ENCODE assay signal across 1 cellular context in the genomic region with DNA sequence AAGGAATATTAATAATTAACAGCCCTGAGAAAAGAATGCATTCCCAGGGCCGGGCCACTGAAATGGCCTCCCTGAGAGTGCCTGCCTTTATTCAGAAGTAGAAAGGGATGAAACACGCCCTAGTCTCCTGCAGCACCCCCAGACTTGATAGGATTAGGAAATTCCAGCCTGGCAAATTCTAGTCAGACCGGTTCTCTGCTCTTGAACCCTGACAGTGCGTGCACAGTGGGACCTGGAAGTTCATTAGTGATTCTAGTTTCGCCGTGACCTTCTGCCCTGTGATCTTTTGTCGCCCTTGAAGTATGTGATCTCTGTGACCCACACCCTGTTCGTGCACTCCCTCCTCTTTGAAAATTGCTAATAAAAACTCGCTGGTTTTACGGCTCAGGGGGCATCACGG.
TF ChIP-seq lines count a peak whose summit lies in the region.

No MANE protein-coding gene starts in this region.

TF ChIP-seq in H1, 55 proteins besides CTCF, POLR2A, EP300 and RAD21:
- TF ChIP-seq SP1 (IDR thresholded peaks at IDR 0.05; ENCODE audit: low read depth, low read length), result peak; percentile 93
- no peak for TF ChIP-seq ATF3 (IDR thresholded peaks at IDR 0.05; ENCODE audit: insufficient read depth, low read depth, low read length)
- TF ChIP-seq ATF2 (IDR thresholded peaks at IDR 0.05; ENCODE audit: low read length), result peak; percentile 66; the same call in 1 of the 2 replicates
- TF ChIP-seq TEAD4 (IDR thresholded peaks at IDR 0.05; ENCODE audit: low read depth, low read length), result peak; percentile 95
- TF ChIP-seq SUZ12 (IDR thresholded peaks at IDR 0.05; ENCODE audit: low read length), result no peak
- 0 out of 2 replicates have a peak, but pooled peaks have one; percentile 26 for TF ChIP-seq YY1 (IDR thresholded peaks at IDR 0.05; ENCODE audit: low read depth, low read length)
- TF ChIP-seq CHD2 (IDR thresholded peaks at IDR 0.05; ENCODE audit: low read length), result peak; percentile 33; the same call in 1 of the 2 replicates
- TF ChIP-seq CHD7 (IDR thresholded peaks at IDR 0.05; ENCODE audit: insufficient replicate concordance, low read length), result no peak
- TF ChIP-seq PHF8 (conservative IDR thresholded peaks at IDR 0.05; ENCODE audit: low read depth, low read length), result no peak
- TF ChIP-seq CBX5 (IDR thresholded peaks at IDR 0.05; ENCODE audit: low read depth, low read length), result no peak
- peak; percentile 59; the same call in 1 of the 2 replicates for TF ChIP-seq RBBP5 (IDR thresholded peaks at IDR 0.05; ENCODE audit: borderline replicate concordance, low read depth, low read length)
- peak; percentile 58; the same call in 1 of the 2 replicates for TF ChIP-seq CEBPB (IDR thresholded peaks at IDR 0.05; ENCODE audit: low read depth, low read length)
- 0 out of 2 replicates have a peak, but pooled peaks have one; percentile 20 for TF ChIP-seq POU5F1 (IDR thresholded peaks at IDR 0.05; ENCODE audit: low read depth, low read length)
- TF ChIP-seq CREB1 (IDR thresholded peaks at IDR 0.05), result no peak
- TF ChIP-seq JUND (IDR thresholded peaks at IDR 0.05; ENCODE audit: low read length), result no peak
- TF ChIP-seq TAF1 (IDR thresholded peaks at IDR 0.05; ENCODE audit: low read depth, low read length), result no peak
- peak in 1 of 2 experiments; percentile 71 for TF ChIP-seq BCL11A (IDR thresholded peaks at IDR 0.05; ENCODE audit: low read depth in 2 of 2, low read length in 2 of 2)
- TF ChIP-seq, protein P1, sequence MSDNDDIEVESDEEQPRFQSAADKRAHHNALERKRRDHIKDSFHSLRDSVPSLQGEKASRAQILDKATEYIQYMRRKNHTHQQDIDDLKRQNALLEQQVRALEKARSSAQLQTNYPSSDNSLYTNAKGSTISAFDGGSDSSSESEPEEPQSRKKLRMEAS (IDR thresholded peaks at IDR 0.05), result 0 out of 2 replicates have a peak, but pooled peaks have one; percentile 20
- TF ChIP-seq TCF12 (IDR thresholded peaks at IDR 0.05; ENCODE audit: low read depth, low read length), result 0 out of 2 replicates have a peak, but pooled peaks have one; percentile 59
- TF ChIP-seq RXRA (IDR thresholded peaks at IDR 0.05; ENCODE audit: insufficient read depth, low read depth, low read length), result 0 out of 2 replicates have a peak, but pooled peaks have one; percentile 51
- TF ChIP-seq MAFK (IDR thresholded peaks at IDR 0.05; ENCODE audit: low read depth, low read length), result no peak
- no peak for TF ChIP-seq SIRT6 (IDR thresholded peaks at IDR 0.05; ENCODE audit: low read length)
- TF ChIP-seq TBP (IDR thresholded peaks at IDR 0.05; ENCODE audit: low read depth, low read length), result peak; percentile 46; the same call in 1 of the 2 replicates
- peak; percentile 66; the same call in 1 of the 2 replicates for TF ChIP-seq BACH1 (IDR thresholded peaks at IDR 0.05; ENCODE audit: low read length)
- TF ChIP-seq BRCA1 (IDR thresholded peaks at IDR 0.05; ENCODE audit: low read depth, low read length), result no peak
- TF ChIP-seq HDAC6 (IDR thresholded peaks at IDR 0.05; ENCODE audit: low read depth, low read length), result no peak
- peak; percentile 58 for TF ChIP-seq ASH2L (IDR thresholded peaks at IDR 0.05; ENCODE audit: low read length)
- TF ChIP-seq HDAC2 (IDR thresholded peaks at IDR 0.05; ENCODE audit: borderline replicate concordance in 1 of 2, low read depth in 2 of 2, low read length in 2 of 2), result peak in 1 of 2 experiments; percentile 37; a peak in 1 of 4 replicates
- no peak for TF ChIP-seq USF2 (IDR thresholded peaks at IDR 0.05; ENCODE audit: low read length)
